Comparison of ENCODE assay signal across 26 cellular contexts in the genomic region with DNA sequence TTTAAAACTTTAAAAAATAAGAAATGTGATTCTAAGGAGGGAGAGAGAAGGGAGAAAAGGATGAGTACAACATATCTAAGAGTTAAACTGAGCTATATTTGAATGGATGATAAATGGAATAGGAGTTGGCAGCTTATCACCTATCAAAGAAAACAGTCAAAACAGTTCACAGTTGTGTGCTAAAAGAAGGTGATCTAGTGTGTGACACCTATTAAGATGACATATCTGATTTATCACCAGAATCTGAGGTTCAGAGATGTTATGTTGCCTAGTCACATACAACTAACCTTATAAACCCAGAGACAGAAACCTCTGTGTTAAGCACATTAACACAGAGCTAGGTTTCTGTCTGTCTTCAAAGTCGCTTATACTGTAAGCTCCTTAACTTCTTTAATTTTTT. TPM values are rescaled to one million over a fixed set of nuclear protein-coding genes. Genes with fewer than 3 reads are reported as not detected.
DNase-seq lines count a peak whose midpoint lies in the region; ATAC-seq and TF ChIP-seq lines count a peak whose summit lies in the region.
"Had no signal": no experiment of that assay in that cellular context is flagged by ENCODE, and none has a peak within 500 bp of the region (broad histone marks: within the 10 kb centered on the region; RNA-seq: fewer than 3 reads in every experiment).

No MANE protein-coding gene starts in this region.

- no peaks in the 10 kb centered on the region for H3K27me3 Mint-ChIP-seq in activated T-helper 17 cell treated with anti-CD3 and anti-CD28 coated beads, Interleukin-2, amount 50 U/mL, for 72 hours
- H3K27me3 Mint-ChIP-seq in activated naive CD8-positive, alpha-beta T cell treated with anti-CD3 and anti-CD28 coated beads, Interleukin-2, amount 50 U/mL, for 24 hours, result no peaks in the 10 kb centered on the region
- H3K27me3 Mint-ChIP-seq: CD4-positive, alpha-beta memory T cell; naive B cell had no signal

- TF ChIP-seq EP300 in neural cell (conservative IDR thresholded peaks at IDR 0.05; ENCODE audit: poor library complexity, severe bottlenecking), result peak; percentile 94

- H3K36me3 ChIP-seq in Loucy (ENCODE audit: insufficient read depth, low read length) (no peaks in the 10 kb centered on the region), neural cell (ENCODE audit: insufficient read depth, low read length) (no peaks in the 10 kb centered on the region)
- H3K36me3 ChIP-seq: left ventricle myocardium inferior, prostate gland had no signal

- H3K4me3 ChIP-seq in Loucy (ENCODE audit: low read length, poor library complexity, severe bottlenecking) (peak overlapping the region; percentile 78), neural cell (ENCODE audit: low read length) (peak overlapping the region; percentile 22)
- H3K4me3 ChIP-seq: gastrocnemius medialis, hepatocyte, prostate gland, SK-N-MC had no signal

- H3K27ac ChIP-seq in neural cell (ENCODE audit: low read length), result peak overlapping the region; percentile 41
- H3K27ac ChIP-seq: gastrocnemius medialis, hepatocyte, left ventricle myocardium inferior, prostate gland, SK-N-MC had no signal

- H3K4me1 ChIP-seq in Loucy (ENCODE audit: insufficient read depth, low read length, poor library complexity, severe bottlenecking), result peaks cover 60% of the 10 kb centered on the region
- H3K4me1 ChIP-seq: prostate gland had no signal

- no peak for TF ChIP-seq RAD21 in neural cell (conservative IDR thresholded peaks at IDR 0.05)

- no peak for DNase-seq in activated CD4-positive, CD25-positive, alpha-beta regulatory T cell treated with anti-CD3 and anti-CD28 coated beads, Interleukin-2, amount 50 U/mL, for 72 hours
- no peak for DNase-seq in activated naive CD8-positive, alpha-beta T cell treated with anti-CD3 and anti-CD28 coated beads, Interleukin-2, amount 50 U/mL, for 24 hours
- DNase-seq: activated CD4-positive, alpha-beta T cell treated with anti-CD3 and anti-CD28 coated beads, Interleukin-2, amount 50 U/mL, for 1 hour; activated naive CD4-positive, alpha-beta T cell treated with anti-CD3 and anti-CD28 coated beads, Interleukin-2, amount 50 U/mL, for 16 hours; aorta; caudate nucleus; CD4-positive, alpha-beta memory T cell; cortex of kidney; EL; gastrocnemius medialis; left ventricle myocardium inferior; naive B cell; NCI-H1105; NCI-H1930; NCI-H526 treated with DMSO at 0.1 percent for 48 hours had no signal

- peak overlapping the region; percentile 83 for H3K4me2 ChIP-seq in Loucy (ENCODE audit: low read depth, low read length, poor library complexity, severe bottlenecking)
- H3K4me2 ChIP-seq in neural cell (ENCODE audit: low read length), result peak overlapping the region; percentile 72

- peak overlapping the region; percentile 96 for H3K4me3 Mint-ChIP-seq in activated T-helper 17 cell treated with anti-CD3 and anti-CD28 coated beads, Interleukin-2, amount 50 U/mL, for 72 hours
- H3K4me3 Mint-ChIP-seq in activated naive CD8-positive, alpha-beta T cell treated with anti-CD3 and anti-CD28 coated beads, Interleukin-2, amount 50 U/mL, for 24 hours, result no peak overlapping the region

- peaks cover 4% of the 10 kb centered on the region for H3K9me3 Mint-ChIP-seq in activated T-helper 17 cell treated with anti-CD3 and anti-CD28 coated beads, Interleukin-2, amount 50 U/mL, for 72 hours
- no peaks in the 10 kb centered on the region for H3K9me3 Mint-ChIP-seq in activated naive CD8-positive, alpha-beta T cell treated with anti-CD3 and anti-CD28 coated beads, Interleukin-2, amount 50 U/mL, for 24 hours
- H3K9me3 Mint-ChIP-seq: activated T-helper 1 cell treated with anti-CD3 and anti-CD28 coated beads, Interleukin-12 subunit alpha, Interleukin-12 subunit beta, Interleukin-2, Interleukin-4 antibody, amounts not matched to agents 30 ng/mL and 10 ng/mL and 1 ng/mL, durations not matched to agents 14 hours and 24 hours and 36 hours; naive B cell; stimulated activated naive CD8-positive, alpha-beta T cell treated with anti-CD3 and anti-CD28 coated beads, Interleukin-15, Interleukin-2, amounts not matched to agents 100 ng/mL and 50 ng/mL, for 24 hours had no signal

- H3K4me1 Mint-ChIP-seq in activated T-helper 17 cell treated with anti-CD3 and anti-CD28 coated beads, Interleukin-2, amount 50 U/mL, for 72 hours, result peaks cover 29% of the 10 kb centered on the region
- H3K4me1 Mint-ChIP-seq in activated naive CD8-positive, alpha-beta T cell treated with anti-CD3 and anti-CD28 coated beads, Interleukin-2, amount 50 U/mL, for 24 hours, result peaks cover 79% of the 10 kb centered on the region

- H2AFZ ChIP-seq in Loucy (ENCODE audit: low read length) (no peak overlapping the region), neural cell (ENCODE audit: low read depth, low read length) (no peak overlapping the region)
- H2AFZ ChIP-seq: hepatocyte had no signal

- H3K9me3 ChIP-seq in Loucy (ENCODE audit: insufficient read depth, low read depth, low read length), result no peaks in the 10 kb centered on the region
- H3K9me3 ChIP-seq in neural cell (ENCODE audit: low read length), result no peaks in the 10 kb centered on the region
- H3K9me3 ChIP-seq: gastrocnemius medialis, left ventricle myocardium inferior, prostate gland had no signal

- H3K9ac ChIP-seq in Loucy (ENCODE audit: low read depth, low read length, poor library complexity, severe bottlenecking) (peak overlapping the region; percentile 77), neural cell (ENCODE audit: low read length) (no peak overlapping the region)

- H4K20me1 ChIP-seq in Loucy (ENCODE audit: insufficient read depth, low read length, poor library complexity, severe bottlenecking) (peaks cover 65% of the 10 kb centered on the region), neural cell (ENCODE audit: insufficient read depth) (no peaks in the 10 kb centered on the region)

- H3K27ac Mint-ChIP-seq in activated T-helper 17 cell treated with anti-CD3 and anti-CD28 coated beads, Interleukin-2, amount 50 U/mL, for 72 hours, result no peak overlapping the region
- H3K27ac Mint-ChIP-seq in activated naive CD8-positive, alpha-beta T cell treated with anti-CD3 and anti-CD28 coated beads, Interleukin-2, amount 50 U/mL, for 24 hours, result no peak overlapping the region
- H3K27ac Mint-ChIP-seq: activated T-helper 1 cell treated with anti-CD3 and anti-CD28 coated beads, Interleukin-12 subunit alpha, Interleukin-12 subunit beta, Interleukin-2, Interleukin-4 antibody, amounts not matched to agents 30 ng/mL and 10 ng/mL and 1 ng/mL, durations not matched to agents 14 hours and 24 hours and 36 hours; naive B cell had no signal

- H3K27me3 ChIP-seq in Loucy (ENCODE audit: insufficient read depth, low read length, poor library complexity, severe bottlenecking) (no peaks in the 10 kb centered on the region), neural cell (ENCODE audit: insufficient read depth, low read depth, low read length) (no peaks in the 10 kb centered on the region)
- H3K27me3 ChIP-seq: gastrocnemius medialis, hepatocyte had no signal

- peak; percentile 18 to 31 for ATAC-seq in activated CD4-positive, CD25-positive, alpha-beta regulatory T cell treated with anti-CD3 and anti-CD28 coated beads, Interleukin-2, amount 50 U/mL, for 24 hours
- peak; percentile 2 for ATAC-seq in activated T-helper 17 cell treated with anti-CD3 and anti-CD28 coated beads, Interleukin-2, amount 50 U/mL, for 72 hours (replicated peaks)
- ATAC-seq in activated naive CD8-positive, alpha-beta T cell treated with anti-CD3 and anti-CD28 coated beads, Interleukin-2, amount 50 U/mL, for 24 hours, result no peak
- ATAC-seq in HG02884 (IDR thresholded peaks at IDR 0.05; ENCODE audit: unreplicated experiment) (no peak), GM21381 (IDR thresholded peaks at IDR 0.05; ENCODE audit: unreplicated experiment) (no peak)
- ATAC-seq: gastrocnemius medialis had no signal

- H3F3A ChIP-seq in Loucy (ENCODE audit: low read depth) (no peaks in the 10 kb centered on the region), neural cell (ENCODE audit: insufficient read depth, low read length, poor library complexity, severe bottlenecking) (no peaks in the 10 kb centered on the region)

- TF ChIP-seq CTCF in Loucy (conservative IDR thresholded peaks at IDR 0.05; ENCODE audit: low read length), result no peak
- TF ChIP-seq CTCF in neural cell (IDR thresholded peaks at IDR 0.05; ENCODE audit: poor library complexity, severe bottlenecking), result no peak

- H3K9me2 ChIP-seq in Loucy (replicated peaks; ENCODE audit: low read depth, low read length) (no peaks in the 10 kb centered on the region), neural cell (ENCODE audit: insufficient read depth, low read length) (no peaks in the 10 kb centered on the region)

- peaks cover 85% of the 10 kb centered on the region for H3K36me3 Mint-ChIP-seq in activated T-helper 17 cell treated with anti-CD3 and anti-CD28 coated beads, Interleukin-2, amount 50 U/mL, for 72 hours (ENCODE audit: low read depth)
- peaks cover 34% of the 10 kb centered on the region for H3K36me3 Mint-ChIP-seq in activated naive CD8-positive, alpha-beta T cell treated with anti-CD3 and anti-CD28 coated beads, Interleukin-2, amount 50 U/mL, for 24 hours (ENCODE audit: low read depth)

- H3K79me2 ChIP-seq in Loucy (ENCODE audit: insufficient read depth, low read length), result peaks cover 92% of the 10 kb centered on the region
- H3K79me2 ChIP-seq in neural cell (replicated peaks; ENCODE audit: insufficient read depth, low read length), result peaks cover 68% of the 10 kb centered on the region

RNA-seq across cellular contexts. Expression of gene ATP13A3, which starts 3.0 kb away (rescaled TPM):
- total RNA-seq in activated T-helper 17 cell treated with anti-CD3 and anti-CD28 coated beads, Interleukin-2, amount 50 U/mL, for 72 hours, result 100 to 1,000 TPM; 121 to 126 TPM
- polyA plus RNA-seq in neural cell, result 60.1 and 64.7 TPM in 2 replicates
- polyA minus RNA-seq in neural cell, result 162 and 220 TPM in 2 replicates

Comparison
In these comparisons a context has a peak if more than half of its experiments do, and no peak if none do; other contexts are left out.
1. ATAC-seq: peak in activated CD4-positive, CD25-positive, alpha-beta regulatory T cell treated with anti-CD3 and anti-CD28 coated beads, Interleukin-2, amount 50 U/mL, for 24 hours (2 of 2) and activated T-helper 17 cell treated with anti-CD3 and anti-CD28 coated beads, Interleukin-2, amount 50 U/mL, for 72 hours (single experiment); none in activated naive CD8-positive, alpha-beta T cell treated with anti-CD3 and anti-CD28 coated beads, Interleukin-2, amount 50 U/mL, for 24 hours (single experiment), HG02884 (single experiment) and GM21381 (single experiment).